Comparison of ENCODE assay signal across 17 cellular contexts in genomic region chr21:18049461-18049860, GRCh38.
"Had no signal": no experiment of that assay in that cellular context is flagged by ENCODE, and none has a peak within 500 bp of the region (broad histone marks: within the 10 kb centered on the region; RNA-seq: fewer than 3 reads in every experiment).

No MANE protein-coding gene starts in this region.

- H3K27me3 ChIP-seq: esophagus squamous epithelium, hepatocyte, pancreas, sigmoid colon, upper lobe of right lung had no signal

- ATAC-seq: activated CD4-positive, CD25-positive, alpha-beta regulatory T cell treated with anti-CD3 and anti-CD28 coated beads, Interleukin-2, amount 50 U/mL, for 24 hours; activated naive CD8-positive, alpha-beta T cell treated with anti-CD3 and anti-CD28 coated beads, Interleukin-2, amount 50 U/mL, for 24 hours; naive thymus-derived CD8-positive, alpha-beta T cell; stimulated activated naive CD8-positive, alpha-beta T cell treated with anti-CD3 and anti-CD28 coated beads, Interleukin-15, amount 100 ng/mL, for 72 hours; upper lobe of right lung had no signal

- H3K4me1 ChIP-seq: esophagus squamous epithelium, left ventricle myocardium inferior, pancreas, sigmoid colon, upper lobe of right lung had no signal

- H3K36me3 ChIP-seq: esophagus squamous epithelium, left ventricle myocardium inferior, pancreas, sigmoid colon, upper lobe of right lung had no signal

- H3K27ac ChIP-seq: esophagus squamous epithelium, hepatocyte, left ventricle myocardium inferior, pancreas, sigmoid colon, upper lobe of right lung had no signal

- H3K4me3 ChIP-seq: esophagus squamous epithelium, hepatocyte, left ventricle myocardium inferior, pancreas, sigmoid colon, upper lobe of right lung had no signal

- FAIRE-seq: endothelial cell of umbilical vein, kidney, pancreas had no signal

- DNase-seq: activated naive CD4-positive, alpha-beta T cell treated with anti-CD3 and anti-CD28 coated beads for 36 hours; activated naive CD8-positive, alpha-beta T cell treated with anti-CD3 and anti-CD28 coated beads, Interleukin-2, amount 50 U/mL, for 24 hours; aorta; cerebellar nuclear complex; effector CD8-positive, alpha-beta T cell; esophagus squamous epithelium; kidney; left ventricle myocardium inferior; naive thymus-derived CD8-positive, alpha-beta T cell; pancreas; sigmoid colon; stimulated activated CD4-positive, alpha-beta T cell treated with anti-CD3 and anti-CD28 coated beads, Interleukin-1b, Interleukin-23, amount 100 ng/mL, for 48 hours; stimulated activated naive CD8-positive, alpha-beta T cell treated with anti-CD3 and anti-CD28 coated beads, Interleukin-15, amount 100 ng/mL, for 72 hours; upper lobe of right lung had no signal

- H3K9me3 ChIP-seq: esophagus squamous epithelium, left ventricle myocardium inferior, pancreas, upper lobe of right lung had no signal
